Comparison of ENCODE assay signal across 2 cellular contexts in the genomic region with DNA sequence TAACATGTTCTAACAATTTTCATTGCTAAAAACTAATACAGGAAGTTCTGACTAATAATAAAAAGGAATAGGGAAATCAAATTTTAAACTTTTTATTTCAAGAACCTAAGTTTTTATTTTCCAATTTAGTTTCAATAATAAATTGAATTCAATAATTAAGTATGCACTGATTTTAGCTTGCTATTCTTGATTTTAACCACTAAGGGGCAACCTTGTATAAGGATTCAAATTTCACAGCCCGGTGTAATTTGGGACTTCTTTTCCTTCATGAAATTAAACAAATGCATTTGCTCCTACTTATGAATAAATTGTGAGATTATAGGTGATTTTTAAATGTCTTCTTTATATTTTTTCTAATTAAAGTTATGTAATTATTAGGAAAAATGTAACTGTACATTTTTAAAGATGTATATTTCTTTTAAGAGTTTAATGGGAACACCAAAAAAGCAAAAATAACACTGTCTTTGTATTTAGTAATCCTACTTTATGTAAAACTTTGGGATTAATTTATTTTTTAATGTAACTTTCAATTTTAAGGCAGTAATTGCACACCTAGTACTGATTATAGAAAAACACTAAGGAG.
TF ChIP-seq lines count a peak whose summit lies in the region.

No MANE protein-coding gene starts in this region.

TF ChIP-seq in GM12878, 131 proteins besides CTCF, POLR2A, EP300 and RAD21 (continued from another document):
- TF ChIP-seq CUX1 (IDR thresholded peaks at IDR 0.05; ENCODE audit: insufficient replicate concordance, low read depth, low read length) = no peak

TF ChIP-seq in HepG2, 621 proteins besides CTCF, POLR2A, EP300 and RAD21 (continued from another document):
- TF ChIP-seq ETS1 (CRISPR knock-in tag; IDR thresholded peaks at IDR 0.05) = no peak
- TF ChIP-seq, protein P1, sequence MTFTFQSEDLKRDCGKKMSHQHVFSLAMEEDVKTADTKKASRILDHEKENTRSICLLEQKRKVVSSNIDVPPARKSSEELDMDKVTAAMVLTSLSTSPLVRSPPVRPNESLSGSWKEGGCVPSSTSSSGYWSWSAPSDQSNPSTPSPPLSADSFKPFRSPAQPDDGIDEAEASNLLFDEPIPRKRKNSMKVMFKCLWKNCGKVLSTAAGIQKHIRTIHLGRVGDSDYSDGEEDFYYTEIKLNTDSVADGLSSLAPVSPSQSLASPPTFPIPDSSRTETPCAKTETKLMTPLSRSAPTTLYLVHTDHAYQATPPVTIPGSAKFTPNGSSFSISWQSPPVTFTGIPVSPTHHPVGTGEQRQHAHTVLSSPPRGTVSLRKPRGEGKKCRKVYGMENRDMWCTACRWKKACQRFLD (CRISPR knock-in tag; IDR thresholded peaks at IDR 0.05; ENCODE audit: borderline replicate concordance) = no peak
- TF ChIP-seq SMAD1 (CRISPR knock-in tag; IDR thresholded peaks at IDR 0.05; ENCODE audit: borderline replicate concordance, low read depth) = no peak
- TF ChIP-seq ZIK1 (CRISPR knock-in tag; IDR thresholded peaks at IDR 0.05; ENCODE audit: borderline replicate concordance, low read depth) = no peak
- TF ChIP-seq NCOA5 (CRISPR knock-in tag; IDR thresholded peaks at IDR 0.05) = no peak
- no peak for TF ChIP-seq SNAPC5 (CRISPR knock-in tag; IDR thresholded peaks at IDR 0.05; ENCODE audit: borderline replicate concordance)
- TF ChIP-seq, protein P2, sequence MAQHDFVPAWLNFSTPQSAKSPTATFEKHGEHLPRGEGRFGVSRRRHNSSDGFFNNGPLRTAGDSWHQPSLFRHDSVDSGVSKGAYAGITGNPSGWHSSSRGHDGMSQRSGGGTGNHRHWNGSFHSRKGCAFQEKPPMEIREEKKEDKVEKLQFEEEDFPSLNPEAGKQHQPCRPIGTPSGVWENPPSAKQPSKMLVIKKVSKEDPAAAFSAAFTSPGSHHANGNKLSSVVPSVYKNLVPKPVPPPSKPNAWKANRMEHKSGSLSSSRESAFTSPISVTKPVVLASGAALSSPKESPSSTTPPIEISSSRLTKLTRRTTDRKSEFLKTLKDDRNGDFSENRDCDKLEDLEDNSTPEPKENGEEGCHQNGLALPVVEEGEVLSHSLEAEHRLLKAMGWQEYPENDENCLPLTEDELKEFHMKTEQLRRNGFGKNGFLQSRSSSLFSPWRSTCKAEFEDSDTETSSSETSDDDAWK (CRISPR knock-in tag; IDR thresholded peaks at IDR 0.05) = no peak
- no peak for TF ChIP-seq E2F2 (CRISPR knock-in tag; IDR thresholded peaks at IDR 0.05; ENCODE audit: borderline replicate concordance)
- TF ChIP-seq ZNF749 (CRISPR knock-in tag; IDR thresholded peaks at IDR 0.05; ENCODE audit: borderline replicate concordance) = no peak
- TF ChIP-seq STAG1 (CRISPR knock-in tag; IDR thresholded peaks at IDR 0.05) = peak; percentile 59
- TF ChIP-seq, protein P3, sequence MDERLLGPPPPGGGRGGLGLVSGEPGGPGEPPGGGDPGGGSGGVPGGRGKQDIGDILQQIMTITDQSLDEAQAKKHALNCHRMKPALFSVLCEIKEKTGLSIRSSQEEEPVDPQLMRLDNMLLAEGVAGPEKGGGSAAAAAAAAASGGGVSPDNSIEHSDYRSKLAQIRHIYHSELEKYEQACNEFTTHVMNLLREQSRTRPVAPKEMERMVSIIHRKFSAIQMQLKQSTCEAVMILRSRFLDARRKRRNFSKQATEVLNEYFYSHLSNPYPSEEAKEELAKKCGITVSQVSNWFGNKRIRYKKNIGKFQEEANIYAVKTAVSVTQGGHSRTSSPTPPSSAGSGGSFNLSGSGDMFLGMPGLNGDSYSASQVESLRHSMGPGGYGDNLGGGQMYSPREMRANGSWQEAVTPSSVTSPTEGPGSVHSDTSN (CRISPR knock-in tag; IDR thresholded peaks at IDR 0.05) = no peak
- no peak for TF ChIP-seq TFDP1 (CRISPR knock-in tag; IDR thresholded peaks at IDR 0.05; ENCODE audit: borderline replicate concordance)
- TF ChIP-seq RAD51 (IDR thresholded peaks at IDR 0.05; ENCODE audit: borderline replicate concordance) = no peak
- no peak for TF ChIP-seq RBM39 (IDR thresholded peaks at IDR 0.05; ENCODE audit: low read depth, low read length, poor library complexity, severe bottlenecking)
